ENCODE assay signal across 8 cellular contexts in genomic region chr17:67467500-67468481, GRCh38.
A peak's percentile ranks its signal among the peaks of the same experiment; 100 is the strongest.
DNase-seq lines count a peak whose midpoint lies in the region; ATAC-seq and TF ChIP-seq lines count a peak whose summit lies in the region.

No MANE protein-coding gene starts in this region.

- DNase-seq in NCI-H146 (lab: John Stamatoyannopoulos, UW) (peak; percentile 23), NCI-H146 treated with DMSO at 0.1 percent for 48 hours (lab: John Stamatoyannopoulos, UW; ENCODE audit: unreplicated experiment) (no peak), NCI-H82 (lab: John Stamatoyannopoulos, UW) (peak; percentile 95), myocyte (ENCODE audit: low read depth) (peak; percentile 96), hepatic stellate cell (ENCODE audit: low spot score) (no peak), foreskin keratinocyte (no peak)
- no peak for DNase-seq in stimulated activated CD4-positive, alpha-beta T cell treated with anti-CD3 and anti-CD28 coated beads, Interleukin-4, amount 100 ng/mL, for 1 hour

- H3K27ac ChIP-seq in foreskin keratinocyte: no peak overlapping the region

- H3K4me1 ChIP-seq in foreskin keratinocyte: no peaks in the 10 kb centered on the region

- no peak for TF ChIP-seq CTCF in foreskin keratinocyte (conservative IDR thresholded peaks at IDR 0.05)

- ATAC-seq in GM21619 (IDR thresholded peaks at IDR 0.05; ENCODE audit: unreplicated experiment) (peak; percentile 66), foreskin keratinocyte (no peak)

- no peaks in the 10 kb centered on the region for H3K27me3 ChIP-seq in foreskin keratinocyte

Comparison
In these comparisons a context has a peak if more than half of its experiments do, and no peak if none do; other contexts are left out.
1. DNase-seq: peak in NCI-H146 (single experiment), NCI-H82 (single experiment) and myocyte (single experiment); none in NCI-H146 treated with DMSO at 0.1 percent for 48 hours (single experiment), stimulated activated CD4-positive, alpha-beta T cell treated with anti-CD3 and anti-CD28 coated beads, Interleukin-4, amount 100 ng/mL, for 1 hour (single experiment), hepatic stellate cell (single experiment) and foreskin keratinocyte (0 of 2).